Comparison of ENCODE assay signal across 15 cellular contexts in the genomic region with DNA sequence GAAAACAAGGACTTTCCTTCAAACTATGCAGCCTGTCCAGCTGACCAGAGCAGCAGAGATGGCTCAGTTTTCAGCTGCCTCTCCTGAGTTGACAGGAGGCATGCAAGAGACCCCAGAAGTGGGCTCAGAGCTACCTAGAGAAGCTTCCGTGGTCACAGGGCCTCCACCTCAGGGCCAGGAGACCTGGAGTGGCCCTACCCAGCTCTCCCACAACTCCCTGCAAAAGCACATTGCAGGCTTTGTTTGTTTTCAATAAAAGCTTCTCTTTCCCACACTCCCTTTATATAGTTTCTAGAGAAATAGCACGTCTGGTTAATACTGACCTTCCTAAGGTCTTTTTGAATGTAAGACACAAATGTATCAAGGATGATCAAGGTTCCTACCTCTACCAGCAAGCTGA. TPM values are rescaled to one million over a fixed set of nuclear protein-coding genes. Genes with fewer than 3 reads are reported as not detected.
A peak's percentile ranks its signal among the peaks of the same experiment; 100 is the strongest.
DNase-seq lines count a peak whose midpoint lies in the region; ATAC-seq, FAIRE-seq and TF ChIP-seq lines count a peak whose summit lies in the region.
"Had no signal": no experiment of that assay in that cellular context is flagged by ENCODE, and none has a peak within 500 bp of the region (broad histone marks: within the 10 kb centered on the region; RNA-seq: fewer than 3 reads in every experiment).

No MANE protein-coding gene starts in this region.

- POLR2A ChIA-PET in WTC11 (lab: Charles Lee) = interaction anchor here (0.6 kb wide), 1 partner anchor 806 kb away, joined by 3 read pairs; no protein-coding TSS in a partner anchor

- H3K9me3 Mint-ChIP-seq in WTC11 = peaks cover 7% of the 10 kb centered on the region
- H3K9me3 Mint-ChIP-seq in glutamatergic neuron (ENCODE audit: unreplicated experiment) = peaks cover 2% of the 10 kb centered on the region
- peaks cover 8% of the 10 kb centered on the region for H3K9me3 Mint-ChIP-seq in nephron progenitor cell

- no peak overlapping the region for H3K27ac Mint-ChIP-seq in WTC11
- H3K27ac Mint-ChIP-seq in glutamatergic neuron (ENCODE audit: unreplicated experiment) = peak overlapping the region; percentile 84
- H3K27ac Mint-ChIP-seq in nephron progenitor cell = no peak overlapping the region

- DNase-seq in WTC11 (ENCODE audit: low spot score) (no peak), glutamatergic neuron (no peak), nephron progenitor cell (no peak), frontal cortex (ENCODE audit: low spot score in 2 of 2) (no peak), RPMI8226 (no peak)
- DNase-seq: BE2C; CD4-positive, alpha-beta memory T cell; DMS79; GM23248; H9 had no signal

- TF ChIP-seq CTCF in WTC11 (IDR thresholded peaks at IDR 0.05) (no peak), glutamatergic neuron (IDR thresholded peaks at IDR 0.05; ENCODE audit: partially characterized antibody, unreplicated experiment) (no peak), nephron progenitor cell (IDR thresholded peaks at IDR 0.05) (no peak)

- H3K27me3 Mint-ChIP-seq in WTC11 (ENCODE audit: low read depth) (peaks cover 28% of the 10 kb centered on the region), glutamatergic neuron (ENCODE audit: unreplicated experiment) (peaks cover 4% of the 10 kb centered on the region), nephron progenitor cell (ENCODE audit: low read depth, poor library complexity) (peaks cover 51% of the 10 kb centered on the region)

- CTCF ChIA-PET in WTC11 (lab: Charles Lee) = interaction anchor here (0.6 to 4.0 kb wide), 25 partner anchors 8 to 1322 kb away, joined by 3 to 42 read pairs (median 8); a partner anchor contains a TSS

- H3K4me3 Mint-ChIP-seq in WTC11 (0 out of 2 replicates have a peak overlapping the region, but pooled peaks have one; percentile 79), glutamatergic neuron (ENCODE audit: unreplicated experiment) (peak overlapping the region; percentile 79), nephron progenitor cell (peak overlapping the region; percentile 75)

- ATAC-seq in WTC11 (no peak), HG02763 (IDR thresholded peaks at IDR 0.05; ENCODE audit: unreplicated experiment) (no peak)
- ATAC-seq: GM12878 had no signal

- no peak for FAIRE-seq in frontal cortex (lab: Jason Lieb, UNC)
- FAIRE-seq: A549, GM12878, GM18507, HTR-8/SVneo had no signal

- H3K4me1 Mint-ChIP-seq in WTC11 = peaks cover 13% of the 10 kb centered on the region
- peaks cover 45% of the 10 kb centered on the region for H3K4me1 Mint-ChIP-seq in glutamatergic neuron (ENCODE audit: low read depth, unreplicated experiment)
- H3K4me1 Mint-ChIP-seq in nephron progenitor cell = peaks cover 56% of the 10 kb centered on the region

- peaks cover 3% of the 10 kb centered on the region; the same call in 1 of the 2 replicates for H3K36me3 Mint-ChIP-seq in WTC11
- no peaks in the 10 kb centered on the region for H3K36me3 Mint-ChIP-seq in glutamatergic neuron (ENCODE audit: unreplicated experiment)
- H3K36me3 Mint-ChIP-seq in nephron progenitor cell (ENCODE audit: low read depth) = no peaks in the 10 kb centered on the region
- H3K36me3 Mint-ChIP-seq: CD4-positive, alpha-beta memory T cell had no signal

TF ChIP-seq in WTC11, 78 proteins besides CTCF, POLR2A, EP300 and RAD21:
- TF ChIP-seq, protein P1, sequence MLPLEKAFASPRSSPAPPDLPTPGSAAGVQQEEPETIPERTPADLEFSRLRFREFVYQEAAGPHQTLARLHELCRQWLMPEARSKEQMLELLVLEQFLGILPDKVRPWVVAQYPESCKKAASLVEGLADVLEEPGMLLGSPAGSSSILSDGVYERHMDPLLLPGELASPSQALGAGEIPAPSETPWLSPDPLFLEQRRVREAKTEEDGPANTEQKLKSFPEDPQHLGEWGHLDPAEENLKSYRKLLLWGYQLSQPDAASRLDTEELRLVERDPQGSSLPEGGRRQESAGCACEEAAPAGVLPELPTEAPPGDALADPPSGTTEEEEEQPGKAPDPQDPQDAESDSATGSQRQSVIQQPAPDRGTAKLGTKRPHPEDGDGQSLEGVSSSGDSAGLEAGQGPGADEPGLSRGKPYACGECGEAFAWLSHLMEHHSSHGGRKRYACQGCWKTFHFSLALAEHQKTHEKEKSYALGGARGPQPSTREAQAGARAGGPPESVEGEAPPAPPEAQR (CRISPR knock-in tag; IDR thresholded peaks at IDR 0.05) = no peak
- TF ChIP-seq, protein P2, sequence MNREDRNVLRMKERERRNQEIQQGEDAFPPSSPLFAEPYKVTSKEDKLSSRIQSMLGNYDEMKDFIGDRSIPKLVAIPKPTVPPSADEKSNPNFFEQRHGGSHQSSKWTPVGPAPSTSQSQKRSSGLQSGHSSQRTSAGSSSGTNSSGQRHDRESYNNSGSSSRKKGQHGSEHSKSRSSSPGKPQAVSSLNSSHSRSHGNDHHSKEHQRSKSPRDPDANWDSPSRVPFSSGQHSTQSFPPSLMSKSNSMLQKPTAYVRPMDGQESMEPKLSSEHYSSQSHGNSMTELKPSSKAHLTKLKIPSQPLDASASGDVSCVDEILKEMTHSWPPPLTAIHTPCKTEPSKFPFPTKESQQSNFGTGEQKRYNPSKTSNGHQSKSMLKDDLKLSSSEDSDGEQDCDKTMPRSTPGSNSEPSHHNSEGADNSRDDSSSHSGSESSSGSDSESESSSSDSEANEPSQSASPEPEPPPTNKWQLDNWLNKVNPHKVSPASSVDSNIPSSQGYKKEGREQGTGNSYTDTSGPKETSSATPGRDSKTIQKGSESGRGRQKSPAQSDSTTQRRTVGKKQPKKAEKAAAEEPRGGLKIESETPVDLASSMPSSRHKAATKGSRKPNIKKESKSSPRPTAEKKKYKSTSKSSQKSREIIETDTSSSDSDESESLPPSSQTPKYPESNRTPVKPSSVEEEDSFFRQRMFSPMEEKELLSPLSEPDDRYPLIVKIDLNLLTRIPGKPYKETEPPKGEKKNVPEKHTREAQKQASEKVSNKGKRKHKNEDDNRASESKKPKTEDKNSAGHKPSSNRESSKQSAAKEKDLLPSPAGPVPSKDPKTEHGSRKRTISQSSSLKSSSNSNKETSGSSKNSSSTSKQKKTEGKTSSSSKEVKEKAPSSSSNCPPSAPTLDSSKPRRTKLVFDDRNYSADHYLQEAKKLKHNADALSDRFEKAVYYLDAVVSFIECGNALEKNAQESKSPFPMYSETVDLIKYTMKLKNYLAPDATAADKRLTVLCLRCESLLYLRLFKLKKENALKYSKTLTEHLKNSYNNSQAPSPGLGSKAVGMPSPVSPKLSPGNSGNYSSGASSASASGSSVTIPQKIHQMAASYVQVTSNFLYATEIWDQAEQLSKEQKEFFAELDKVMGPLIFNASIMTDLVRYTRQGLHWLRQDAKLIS (CRISPR knock-in tag; IDR thresholded peaks at IDR 0.05; ENCODE audit: borderline replicate concordance) = no peak
- TF ChIP-seq GRHL2 (CRISPR knock-in tag; IDR thresholded peaks at IDR 0.05; ENCODE audit: insufficient replicate concordance, severe bottlenecking) = no peak
- TF ChIP-seq IRF2 (CRISPR knock-in tag; IDR thresholded peaks at IDR 0.05; ENCODE audit: borderline replicate concordance, low read depth) = no peak
- TF ChIP-seq ZNF232 (CRISPR knock-in tag; IDR thresholded peaks at IDR 0.05) = no peak
- TF ChIP-seq, protein P3, sequence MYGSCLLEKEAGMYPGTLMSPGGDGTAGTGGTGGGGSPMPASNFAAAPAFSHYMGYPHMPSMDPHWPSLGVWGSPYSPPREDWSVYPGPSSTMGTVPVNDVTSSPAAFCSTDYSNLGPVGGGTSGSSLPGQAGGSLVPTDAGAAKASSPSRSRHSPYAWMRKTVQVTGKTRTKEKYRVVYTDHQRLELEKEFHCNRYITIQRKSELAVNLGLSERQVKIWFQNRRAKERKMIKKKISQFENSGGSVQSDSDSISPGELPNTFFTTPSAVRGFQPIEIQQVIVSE (CRISPR knock-in tag; IDR thresholded peaks at IDR 0.05; ENCODE audit: borderline replicate concordance) = no peak
- TF ChIP-seq ZBTB21 (CRISPR knock-in tag; IDR thresholded peaks at IDR 0.05; ENCODE audit: borderline replicate concordance) = no peak
- TF ChIP-seq, protein P4, sequence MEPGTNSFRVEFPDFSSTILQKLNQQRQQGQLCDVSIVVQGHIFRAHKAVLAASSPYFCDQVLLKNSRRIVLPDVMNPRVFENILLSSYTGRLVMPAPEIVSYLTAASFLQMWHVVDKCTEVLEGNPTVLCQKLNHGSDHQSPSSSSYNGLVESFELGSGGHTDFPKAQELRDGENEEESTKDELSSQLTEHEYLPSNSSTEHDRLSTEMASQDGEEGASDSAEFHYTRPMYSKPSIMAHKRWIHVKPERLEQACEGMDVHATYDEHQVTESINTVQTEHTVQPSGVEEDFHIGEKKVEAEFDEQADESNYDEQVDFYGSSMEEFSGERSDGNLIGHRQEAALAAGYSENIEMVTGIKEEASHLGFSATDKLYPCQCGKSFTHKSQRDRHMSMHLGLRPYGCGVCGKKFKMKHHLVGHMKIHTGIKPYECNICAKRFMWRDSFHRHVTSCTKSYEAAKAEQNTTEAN (CRISPR knock-in tag; IDR thresholded peaks at IDR 0.05) = no peak
- no peak for TF ChIP-seq ZNF416 (CRISPR knock-in tag; IDR thresholded peaks at IDR 0.05)
- TF ChIP-seq SMAD3 (CRISPR knock-in tag; IDR thresholded peaks at IDR 0.05; ENCODE audit: borderline replicate concordance) = no peak
- TF ChIP-seq, protein P5, sequence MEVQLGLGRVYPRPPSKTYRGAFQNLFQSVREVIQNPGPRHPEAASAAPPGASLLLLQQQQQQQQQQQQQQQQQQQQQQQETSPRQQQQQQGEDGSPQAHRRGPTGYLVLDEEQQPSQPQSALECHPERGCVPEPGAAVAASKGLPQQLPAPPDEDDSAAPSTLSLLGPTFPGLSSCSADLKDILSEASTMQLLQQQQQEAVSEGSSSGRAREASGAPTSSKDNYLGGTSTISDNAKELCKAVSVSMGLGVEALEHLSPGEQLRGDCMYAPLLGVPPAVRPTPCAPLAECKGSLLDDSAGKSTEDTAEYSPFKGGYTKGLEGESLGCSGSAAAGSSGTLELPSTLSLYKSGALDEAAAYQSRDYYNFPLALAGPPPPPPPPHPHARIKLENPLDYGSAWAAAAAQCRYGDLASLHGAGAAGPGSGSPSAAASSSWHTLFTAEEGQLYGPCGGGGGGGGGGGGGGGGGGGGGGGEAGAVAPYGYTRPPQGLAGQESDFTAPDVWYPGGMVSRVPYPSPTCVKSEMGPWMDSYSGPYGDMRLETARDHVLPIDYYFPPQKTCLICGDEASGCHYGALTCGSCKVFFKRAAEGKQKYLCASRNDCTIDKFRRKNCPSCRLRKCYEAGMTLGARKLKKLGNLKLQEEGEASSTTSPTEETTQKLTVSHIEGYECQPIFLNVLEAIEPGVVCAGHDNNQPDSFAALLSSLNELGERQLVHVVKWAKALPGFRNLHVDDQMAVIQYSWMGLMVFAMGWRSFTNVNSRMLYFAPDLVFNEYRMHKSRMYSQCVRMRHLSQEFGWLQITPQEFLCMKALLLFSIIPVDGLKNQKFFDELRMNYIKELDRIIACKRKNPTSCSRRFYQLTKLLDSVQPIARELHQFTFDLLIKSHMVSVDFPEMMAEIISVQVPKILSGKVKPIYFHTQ (CRISPR knock-in tag; IDR thresholded peaks at IDR 0.05) = no peak

RNA-seq across cellular contexts. Expression of a gene that starts 40.1 kb away (rescaled TPM):
- total RNA-seq in WTC11 (2021) (10.5 to 12.3 TPM (median 11.4 TPM) in 3 replicates), glutamatergic neuron (ENCODE audit: unreplicated experiment) (20.6 TPM), frontal cortex (18.8 TPM)

RNA-seq across cellular contexts. Expression of a gene that starts 53.6 kb away (rescaled TPM):
- total RNA-seq in WTC11 (2021) = 31.4 to 43.6 TPM (median 34.9 TPM) in 3 replicates
- 6.6 TPM for total RNA-seq in glutamatergic neuron (ENCODE audit: unreplicated experiment)
- total RNA-seq in frontal cortex = 1.6 TPM
